Comparison of ENCODE assay signal across 10 cellular contexts in the genomic region with DNA sequence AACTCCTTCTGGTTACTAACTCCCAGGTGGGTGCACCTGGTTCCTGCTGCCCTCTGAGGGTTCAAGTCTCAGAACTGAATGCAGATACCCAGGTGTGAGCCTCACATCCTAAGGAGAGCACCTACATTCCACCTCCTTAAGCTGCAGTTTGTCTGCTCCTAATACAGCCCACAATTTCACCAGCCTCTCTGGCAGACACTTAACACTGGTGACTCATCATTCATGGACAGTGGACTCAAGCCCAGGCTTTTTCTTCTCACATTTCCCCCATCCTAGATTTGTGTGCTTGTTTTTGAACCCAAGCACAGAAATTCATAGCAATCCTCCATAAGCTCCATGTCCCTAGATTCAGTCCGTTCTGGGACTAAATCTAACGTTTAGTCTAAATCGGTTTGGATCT. TPM values are rescaled to one million over a fixed set of nuclear protein-coding genes. Genes with fewer than 3 reads are reported as not detected.
DNase-seq lines count a peak whose midpoint lies in the region; ATAC-seq, FAIRE-seq and TF ChIP-seq lines count a peak whose summit lies in the region.
"Had no signal": no experiment of that assay in that cellular context is flagged by ENCODE, and none has a peak within 500 bp of the region (broad histone marks: within the 10 kb centered on the region; RNA-seq: fewer than 3 reads in every experiment).

No MANE protein-coding gene starts in this region.

- H3K36me3 Mint-ChIP-seq in nephron progenitor cell (ENCODE audit: low read depth) (no peaks in the 10 kb centered on the region), Caco-2 (ENCODE audit: insufficient read depth, unreplicated experiment) (no peaks in the 10 kb centered on the region)

- peaks cover 9% of the 10 kb centered on the region for H3K4me1 ChIP-seq in fibroblast of lung (ENCODE audit: control insufficient read depth, extremely low read depth, insufficient read depth, low read length)
- peaks cover 5% of the 10 kb centered on the region for H3K4me1 ChIP-seq in Caco-2

- H3K9me3 Mint-ChIP-seq in nephron progenitor cell: no peaks in the 10 kb centered on the region
- no peaks in the 10 kb centered on the region for H3K9me3 Mint-ChIP-seq in Caco-2 (ENCODE audit: unreplicated experiment)

- H2AFZ ChIP-seq in fibroblast of lung (ENCODE audit: low read length): no peak overlapping the region

- no TSS peak for BruUV-seq in Caco-2 (replicated peaks; lab: Mats Ljungman, UMichigan)

- no peaks in the 10 kb centered on the region for H3K36me3 ChIP-seq in fibroblast of lung (ENCODE audit: control insufficient read depth, insufficient read depth, low read length)
- no peaks in the 10 kb centered on the region for H3K36me3 ChIP-seq in Caco-2 (ENCODE audit: control insufficient read depth, insufficient read depth, low read length)

- H3K9me3 ChIP-seq in fibroblast of lung (ENCODE audit: control insufficient read depth, insufficient read depth, low read depth, low read length) (no peaks in the 10 kb centered on the region), Caco-2 (no peaks in the 10 kb centered on the region)

- H3K4me3 ChIP-seq in fibroblast of lung (replicated peaks in 1 of 4; ENCODE audit: control extremely low read depth in 1 of 4, insufficient read depth in 1 of 4, low read depth in 3 of 4, low read length in 4 of 4) (no peak overlapping the region), Caco-2 (ENCODE audit: low read depth, low read length) (no peak overlapping the region)

- H3K4me3 Mint-ChIP-seq in nephron progenitor cell (no peak overlapping the region), Caco-2 (ENCODE audit: unreplicated experiment) (no peak overlapping the region)

- DNase-seq in AG20443 (ENCODE audit: low spot score): peak; percentile 67
- DNase-seq in NCI-H226: peak; percentile 53
- DNase-seq in fibroblast of lung (ENCODE audit: low read depth in 2 of 2): peak; percentile 76 to 78
- no peak for DNase-seq in nephron progenitor cell
- DNase-seq in GM12891 (ENCODE audit: insufficient read length, low spot score): no peak
- no peak for DNase-seq in NCI-H1105 (lab: John Stamatoyannopoulos, UW)
- DNase-seq in Caco-2: no peak
- DNase-seq: NCI-H1436 treated with DMSO at 0.1 percent for 48 hours; stimulated activated CD4-positive, alpha-beta T cell treated with anti-CD3 and anti-CD28 coated beads, Interleukin-4, amount 100 ng/mL, for 1 hour had no signal

- peak overlapping the region; percentile 45 for H3K4me2 ChIP-seq in fibroblast of lung (ENCODE audit: extremely low read depth, insufficient read depth, low read length)

- TF ChIP-seq CTCF in fibroblast of lung (conservative IDR thresholded peaks at IDR 0.05 in 1 of 2, IDR thresholded peaks at IDR 0.05 in 1 of 2; ENCODE audit: low read depth in 1 of 2, low read length in 2 of 2): no peak
- TF ChIP-seq CTCF in nephron progenitor cell (IDR thresholded peaks at IDR 0.05): no peak
- TF ChIP-seq CTCF in Caco-2 (IDR thresholded peaks at IDR 0.05; ENCODE audit: insufficient read depth in 1 of 2, low read depth in 1 of 2, low read length in 1 of 2, severe bottlenecking in 1 of 2, unreplicated experiment in 1 of 2): no peak

- no peaks in the 10 kb centered on the region for H4K20me1 ChIP-seq in fibroblast of lung (ENCODE audit: control insufficient read depth, extremely low read depth, insufficient read depth, low read length)

- no peak for FAIRE-seq in GM12891 (lab: Jason Lieb, UNC)

- no peaks in the 10 kb centered on the region for H3K27me3 ChIP-seq in fibroblast of lung (ENCODE audit: control insufficient read depth, insufficient read depth, low read length)
- peaks cover 1% of the 10 kb centered on the region; the same call in 1 of the 2 replicates for H3K27me3 ChIP-seq in Caco-2 (replicated peaks; ENCODE audit: control insufficient read depth, insufficient read depth, low read length)

- CTCF ChIA-PET in Caco-2 (lab: Charles Lee): interaction anchor here (0.9 kb wide), 1 partner anchor 107 kb away, joined by 4 read pairs; no protein-coding TSS in a partner anchor

- intact Hi-C loops in Caco-2 (cut with micrococcal nuclease; ENCODE audit: unreplicated experiment): no loop called here

- H3K27ac Mint-ChIP-seq in nephron progenitor cell (peak overlapping the region; percentile 71), Caco-2 (ENCODE audit: unreplicated experiment) (no peak overlapping the region)

- H3K79me2 ChIP-seq in fibroblast of lung (ENCODE audit: control insufficient read depth, insufficient read depth, low read length): no peaks in the 10 kb centered on the region

- no peak for ATAC-seq in GM18520 (IDR thresholded peaks at IDR 0.05; ENCODE audit: unreplicated experiment)

- no peak overlapping the region for H3K9ac ChIP-seq in fibroblast of lung (ENCODE audit: insufficient read depth, low read length)

- no peak for TF ChIP-seq POLR2A in GM12891 (IDR thresholded peaks at IDR 0.05; ENCODE audit: low read depth, low read length)

- POLR2A ChIA-PET in Caco-2 (lab: Charles Lee): no interaction called here

- H3K4me1 Mint-ChIP-seq in nephron progenitor cell (peaks cover 74% of the 10 kb centered on the region), Caco-2 (ENCODE audit: low read depth, unreplicated experiment) (no peaks in the 10 kb centered on the region)

- no peak overlapping the region for H3K27ac ChIP-seq in fibroblast of lung (ENCODE audit: insufficient read depth, low read length)

- peaks cover 7% of the 10 kb centered on the region for H3K27me3 Mint-ChIP-seq in nephron progenitor cell (ENCODE audit: low read depth, poor library complexity)
- peaks cover 21% of the 10 kb centered on the region for H3K27me3 Mint-ChIP-seq in Caco-2 (ENCODE audit: insufficient read depth, unreplicated experiment)

TF ChIP-seq in GM12891, 5 proteins besides CTCF, POLR2A, EP300 and RAD21:
- no peak for TF ChIP-seq TAF1 (IDR thresholded peaks at IDR 0.05; ENCODE audit: low read depth, low read length)
- TF ChIP-seq POLR2AphosphoS5 (IDR thresholded peaks at IDR 0.05; ENCODE audit: low read depth, low read length): no peak
- TF ChIP-seq POU2F2 (IDR thresholded peaks at IDR 0.05; ENCODE audit: low read depth, low read length): no peak
- no peak for TF ChIP-seq PAX5 (IDR thresholded peaks at IDR 0.05; ENCODE audit: insufficient read depth, low read length, severe bottlenecking)
- no peak for TF ChIP-seq SPI1 (IDR thresholded peaks at IDR 0.05; ENCODE audit: low read depth, low read length)

RNA-seq across cellular contexts. Expression of a gene that starts 7.0 kb away (rescaled TPM):
- total RNA-seq in fibroblast of lung: 26.7 and 27.7 TPM in 2 replicates
- 6.6 and 14.0 TPM in 2 replicates for polyA plus RNA-seq in fibroblast of lung
- 9.8 and 20.8 TPM in 2 replicates for polyA plus RNA-seq in fibroblast of lung (2012)
- 2.0 and 7.1 TPM in 2 replicates for polyA minus RNA-seq in fibroblast of lung (ENCODE audit: low replicate concordance)
- polyA plus RNA-seq in GM12891 (2012; ENCODE audit: low read depth, missing spikeins): not detected
- total RNA-seq in Caco-2 (2022): 3.6 and 4.2 TPM in 2 replicates

Comparison
In these comparisons a context has a peak if more than half of its experiments do, and no peak if none do; other contexts are left out.
1. DNase-seq: peak in AG20443 (single experiment), NCI-H226 (single experiment) and fibroblast of lung (2 of 2); none in nephron progenitor cell (single experiment), GM12891 (single experiment), NCI-H1105 (single experiment) and Caco-2 (0 of 2).